In the genomic region with DNA sequence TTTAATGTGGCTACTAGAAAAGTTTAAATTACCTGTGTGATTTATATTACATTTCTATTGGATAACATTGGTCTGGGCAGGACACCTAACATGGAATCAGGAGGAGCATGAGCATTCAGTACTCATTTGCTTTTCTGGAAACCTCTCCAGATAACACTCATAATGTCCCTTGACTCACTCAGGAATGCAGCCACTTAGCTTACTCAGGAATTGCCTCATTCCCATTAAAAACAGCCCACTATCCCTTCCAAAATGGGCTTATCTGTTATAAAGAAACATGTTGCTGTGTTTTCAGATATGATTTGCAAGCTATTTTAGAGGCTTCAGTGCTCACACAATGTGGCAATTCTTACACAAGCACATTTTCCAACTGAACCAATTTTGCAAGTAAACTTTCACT, we compare ENCODE assay signal across 9 cellular contexts. TPM values are rescaled to one million over a fixed set of nuclear protein-coding genes. Genes with fewer than 3 reads are reported as not detected.
DNase-seq lines count a peak whose midpoint lies in the region; ATAC-seq and TF ChIP-seq lines count a peak whose summit lies in the region.
"Had no signal": no experiment of that assay in that cellular context is flagged by ENCODE, and none has a peak within 500 bp of the region (broad histone marks: within the 10 kb centered on the region; RNA-seq: fewer than 3 reads in every experiment).

No MANE protein-coding gene starts in this region.

- DNase-seq in Ammon's horn (ENCODE audit: low spot score): peak; percentile 32
- DNase-seq in NOMO-1 treated with DMSO at 0.1 percent for 48 hours (lab: John Stamatoyannopoulos, UW; ENCODE audit: unreplicated experiment): peak; percentile 44
- DNase-seq in fibroblast of gingiva (ENCODE audit: low read depth): peak; percentile 94
- DNase-seq in glutamatergic neuron: no peak
- no peak for DNase-seq in HuH-7 (ENCODE audit: low spot score)
- DNase-seq in NCI-H1417 (lab: John Stamatoyannopoulos, UW): no peak
- DNase-seq: NCI-H446 treated with DMSO at 0.1 percent for 48 hours had no signal

- H3K27me3 Mint-ChIP-seq in nephron (ENCODE audit: low read depth) (no peaks in the 10 kb centered on the region), glutamatergic neuron (ENCODE audit: unreplicated experiment) (no peaks in the 10 kb centered on the region)

- H3K9me3 Mint-ChIP-seq in nephron: no peaks in the 10 kb centered on the region
- no peaks in the 10 kb centered on the region for H3K9me3 Mint-ChIP-seq in glutamatergic neuron (ENCODE audit: unreplicated experiment)

- H3K36me3 Mint-ChIP-seq in nephron (ENCODE audit: low read depth) (peaks cover 6% of the 10 kb centered on the region), glutamatergic neuron (ENCODE audit: unreplicated experiment) (no peaks in the 10 kb centered on the region)

- H3K27ac Mint-ChIP-seq in nephron (peak overlapping the region in 2 of 3 experiments; percentile 34 to 69), glutamatergic neuron (ENCODE audit: unreplicated experiment) (no peak overlapping the region)

- H3K4me1 Mint-ChIP-seq in nephron (peaks cover 24% of the 10 kb centered on the region), glutamatergic neuron (ENCODE audit: low read depth, unreplicated experiment) (no peaks in the 10 kb centered on the region)

- H3K4me3 Mint-ChIP-seq in nephron (no peak overlapping the region), glutamatergic neuron (ENCODE audit: unreplicated experiment) (no peak overlapping the region)

- ATAC-seq in GM18868 (IDR thresholded peaks at IDR 0.05; ENCODE audit: unreplicated experiment): no peak

- no peak for TF ChIP-seq CTCF in nephron (IDR thresholded peaks at IDR 0.05; ENCODE audit: unreplicated experiment in 3 of 3)
- no peak for TF ChIP-seq CTCF in glutamatergic neuron (IDR thresholded peaks at IDR 0.05; ENCODE audit: partially characterized antibody, unreplicated experiment)

RNA-seq across cellular contexts. Expression of a gene that starts 17.1 kb away (rescaled TPM):
- 11.3 TPM for total RNA-seq in glutamatergic neuron (ENCODE audit: unreplicated experiment)

Comparison
In these comparisons a context has a peak if more than half of its experiments do, and no peak if none do; other contexts are left out.
1. DNase-seq: peak in Ammon's horn (single experiment), NOMO-1 treated with DMSO at 0.1 percent for 48 hours (single experiment) and fibroblast of gingiva (single experiment); none in glutamatergic neuron (single experiment), HuH-7 (single experiment) and NCI-H1417 (0 of 3).